Comparison of ENCODE assay signal across 9 cellular contexts in genomic region chr6:26331809-26332226, GRCh38. TPM values are rescaled to one million over a fixed set of nuclear protein-coding genes. Genes with fewer than 3 reads are reported as not detected.
DNase-seq lines count a peak whose midpoint lies in the region; ATAC-seq, FAIRE-seq and TF ChIP-seq lines count a peak whose summit lies in the region.
"Had no signal": no experiment of that assay in that cellular context is flagged by ENCODE, and none has a peak within 500 bp of the region (broad histone marks: within the 10 kb centered on the region; RNA-seq: fewer than 3 reads in every experiment).

No MANE protein-coding gene starts in this region.

- FAIRE-seq in endothelial cell of umbilical vein (lab: Jason Lieb, UNC) = no peak
- FAIRE-seq in kidney (lab: Jason Lieb, UNC) = no peak

- dilution Hi-C loops in endothelial cell of umbilical vein (cut with MboI; ENCODE audit: extremely low pct_ligation_motif_present, low sequenced_read_pairs) = loop anchor here (25.0 kb wide), 1 partner anchor 205 kb away; the partner anchor contains the start of gene HMGN4

- H3K9ac ChIP-seq in endothelial cell of umbilical vein (replicated peaks; ENCODE audit: extremely low read depth, insufficient read depth, low read length) (peak overlapping the region; percentile 38), kidney (ENCODE audit: low read length in 2 of 2) (no peak overlapping the region)

- H3K27ac ChIP-seq in endothelial cell of umbilical vein (ENCODE audit: insufficient read depth, low read depth, low read length) (no peak overlapping the region), kidney (ENCODE audit: low read depth in 2 of 2, low read length in 2 of 2) (no peak overlapping the region)

- DNase-seq in activated effector memory CD4-positive, alpha-beta T cell treated with anti-CD3 and anti-CD28 coated beads, Interleukin-2, amount 50 U/mL, for 16 hours = peak; percentile 76
- no peak for DNase-seq in activated effector memory CD4-positive, alpha-beta T cell treated with Interleukin-2 at 50 U/mL for 16 hours
- DNase-seq in activated B cell treated with CpG ODN at 0.5 μM for 24 hours (no peak), endothelial cell of umbilical vein (ENCODE audit: low read depth, low spot score) (no peak), NCI-H2227 treated with DMSO at 0.1 percent for 48 hours (lab: John Stamatoyannopoulos, UW) (no peak), kidney (no peak)
- DNase-seq in stimulated activated CD8-positive, alpha-beta memory T cell treated with anti-CD3 and anti-CD28 coated beads, Interleukin-4, amount 100 ng/mL, for 48 hours = peak; percentile 57
- DNase-seq: DMS153 had no signal

- POLR2A ChIA-PET in activated B cell treated with CpG ODN at 0.5 μM for 24 hours (lab: Charles Lee) = interaction anchor here (0.9 to 1.0 kb wide), 2 partner anchors 189 to 264 kb away, joined by 3 to 4 read pairs; no protein-coding TSS in a partner anchor
- POLR2A ChIA-PET in endothelial cell of umbilical vein (lab: Charles Lee) = no interaction called here

- ATAC-seq in activated B cell treated with CpG ODN at 0.5 μM for 24 hours (ENCODE audit: low read depth) = no peak
- no peak for ATAC-seq in GM21576 (IDR thresholded peaks at IDR 0.05; ENCODE audit: unreplicated experiment)

- peak overlapping the region; percentile 89 for H2AFZ ChIP-seq in endothelial cell of umbilical vein (ENCODE audit: low read depth, low read length)

- no peaks in the 10 kb centered on the region for H3K36me3 Mint-ChIP-seq in activated B cell treated with CpG ODN at 0.5 μM for 24 hours (ENCODE audit: low read depth)

- TF ChIP-seq CTCF in activated B cell treated with CpG ODN at 0.5 μM for 24 hours (IDR thresholded peaks at IDR 0.05) (no peak), endothelial cell of umbilical vein (IDR thresholded peaks at IDR 0.05; ENCODE audit: extremely low read depth in 1 of 2, insufficient read depth in 1 of 2, low read depth in 1 of 2, low read length in 2 of 2) (no peak), kidney (IDR thresholded peaks at IDR 0.05; ENCODE audit: borderline replicate concordance, extremely low read depth, insufficient read depth) (no peak)

- H3K4me3 ChIP-seq in endothelial cell of umbilical vein (replicated peaks in 1 of 3; ENCODE audit: insufficient read depth in 1 of 3, low read depth in 1 of 3, low read length in 3 of 3) = peak overlapping the region; percentile 26 to 95 (median 92)
- no peak overlapping the region for H3K4me3 ChIP-seq in kidney (ENCODE audit: low read length in 2 of 2)

- H4K20me1 ChIP-seq in endothelial cell of umbilical vein (replicated peaks; ENCODE audit: control insufficient read depth, extremely low read depth, insufficient read depth, low read length) = no peaks in the 10 kb centered on the region

- intact Hi-C loops in activated B cell treated with CpG ODN at 0.5 μM for 24 hours (cut with micrococcal nuclease) = loop anchor here (2.0 kb wide), 1 partner anchor 59 kb away; a partner anchor contains a TSS
- intact Hi-C loops in endothelial cell of umbilical vein (cut with micrococcal nuclease) = loop anchor here (1.0 to 5.0 kb wide), 3 partner anchors 157 to 760 kb away; no protein-coding TSS in a partner anchor
- intact Hi-C loops in kidney (cut with DNase I) = no loop called here

- no peak for TF ChIP-seq POLR2A in endothelial cell of umbilical vein (IDR thresholded peaks at IDR 0.05; ENCODE audit: low read depth, low read length)

- H3K4me1 Mint-ChIP-seq in activated B cell treated with CpG ODN at 0.5 μM for 24 hours = peaks cover 38% of the 10 kb centered on the region

- peaks cover 3% of the 10 kb centered on the region for H3K9me3 Mint-ChIP-seq in activated B cell treated with CpG ODN at 0.5 μM for 24 hours

- BruUV-seq in endothelial cell of umbilical vein (replicated peaks; lab: Mats Ljungman, UMichigan) = no TSS peak

- H3K4me2 ChIP-seq in endothelial cell of umbilical vein (ENCODE audit: insufficient read depth, low read length) = peak overlapping the region; percentile 98

- no peaks in the 10 kb centered on the region for H3K79me2 ChIP-seq in endothelial cell of umbilical vein (ENCODE audit: control insufficient read depth, insufficient read depth, low read length)

- H3K4me1 ChIP-seq in endothelial cell of umbilical vein (ENCODE audit: control insufficient read depth, extremely low read depth, insufficient read depth, low read length) = peaks cover 33% of the 10 kb centered on the region
- H3K4me1 ChIP-seq in kidney (ENCODE audit: control insufficient read depth in 1 of 2, insufficient read depth in 1 of 2, low read depth in 1 of 2, low read length in 2 of 2) = no peaks in the 10 kb centered on the region

- H3K4me3 Mint-ChIP-seq in activated B cell treated with CpG ODN at 0.5 μM for 24 hours = peak overlapping the region; percentile 56

- no peaks in the 10 kb centered on the region for H3K36me3 ChIP-seq in endothelial cell of umbilical vein (ENCODE audit: control insufficient read depth in 2 of 2, extremely low read depth in 1 of 2, insufficient read depth in 2 of 2, low read length in 2 of 2)
- no peaks in the 10 kb centered on the region for H3K36me3 ChIP-seq in kidney (ENCODE audit: control insufficient read depth in 1 of 2, insufficient read depth in 2 of 2, low read length in 2 of 2)

- CTCF ChIA-PET in activated B cell treated with CpG ODN at 0.5 μM for 24 hours (lab: Charles Lee) = interaction anchor here (1.1 to 3.8 kb wide), 3 partner anchors 10 to 264 kb away, joined by 3 to 16 read pairs (median 3); partner anchors contain the start of gene ABT1
- CTCF ChIA-PET in endothelial cell of umbilical vein (lab: Charles Lee) = interaction anchor here (1.2 to 3.2 kb wide), 5 partner anchors 9 to 264 kb away, joined by 4 to 28 read pairs (median 14); no protein-coding TSS in a partner anchor

- H3K27me3 Mint-ChIP-seq in activated B cell treated with CpG ODN at 0.5 μM for 24 hours = peaks cover 47% of the 10 kb centered on the region

- H3K9me1 ChIP-seq in endothelial cell of umbilical vein (replicated peaks; ENCODE audit: control insufficient read depth, extremely low read depth, insufficient read depth, low read length) = no peaks in the 10 kb centered on the region

- H3K27ac Mint-ChIP-seq in activated B cell treated with CpG ODN at 0.5 μM for 24 hours = no peak overlapping the region

- H3K9me3 ChIP-seq in endothelial cell of umbilical vein (replicated peaks; ENCODE audit: control insufficient read depth, insufficient read depth, low read length) (no peaks in the 10 kb centered on the region), kidney (ENCODE audit: control insufficient read depth in 1 of 2, low read length in 2 of 2) (peaks cover 0 to 3% of the 10 kb centered on the region in 2 donors)

- peaks cover 0 to 7% of the 10 kb centered on the region in 2 experiments for H3K27me3 ChIP-seq in endothelial cell of umbilical vein (ENCODE audit: control insufficient read depth in 2 of 2, insufficient read depth in 2 of 2, low read length in 2 of 2)

TF ChIP-seq in endothelial cell of umbilical vein, 7 proteins besides CTCF, POLR2A, EP300 and RAD21:
- TF ChIP-seq MAX (IDR thresholded peaks at IDR 0.05; ENCODE audit: insufficient read depth, insufficient read length) (no peak), EZH2 (IDR thresholded peaks at IDR 0.05; ENCODE audit: borderline replicate concordance, low read depth, low read length, severe bottlenecking) (no peak), GATA2 (IDR thresholded peaks at IDR 0.05; ENCODE audit: insufficient read depth, insufficient read length, low read depth, low read length) (no peak), MYC (IDR thresholded peaks at IDR 0.05; ENCODE audit: low read depth, low read length) (no peak), JUN (IDR thresholded peaks at IDR 0.05; ENCODE audit: borderline replicate concordance, insufficient read depth, insufficient read length, low read depth) (no peak), FOS (IDR thresholded peaks at IDR 0.05; ENCODE audit: borderline replicate concordance, insufficient read depth, low read length) (no peak), POLR2AphosphoS5 (IDR thresholded peaks at IDR 0.05; ENCODE audit: insufficient read depth, low read depth, low read length) (no peak)

RNA-seq across cellular contexts. Expression of gene BTN3A2, which starts 33.2 kb away (rescaled TPM):
- total RNA-seq in activated B cell treated with CpG ODN at 0.5 μM for 24 hours (65.3 and 81.6 TPM in 2 replicates), endothelial cell of umbilical vein (14.2 and 17.9 TPM in 2 replicates), kidney (21.5 TPM)
- polyA plus RNA-seq in endothelial cell of umbilical vein (6.4 and 8.6 TPM in 2 replicates), kidney (ENCODE audit: insufficient read depth, low read depth, low replicate concordance) (26.0 TPM)
- polyA plus RNA-seq in endothelial cell of umbilical vein (2011; cell fraction: cytosol; rRNA removed) = 12.7 and 12.9 TPM in 2 replicates
- polyA plus RNA-seq in endothelial cell of umbilical vein (2011; cell fraction: nucleus; rRNA removed) = 16.0 and 20.4 TPM in 2 replicates
- polyA plus RNA-seq in endothelial cell of umbilical vein (2012) = 10.0 and 11.5 TPM in 2 replicates
- 18.8 and 27.3 TPM in 2 replicates for polyA minus RNA-seq in endothelial cell of umbilical vein
- 8.3 TPM for polyA minus RNA-seq in endothelial cell of umbilical vein (2011; cell fraction: cytosol; rRNA and poly(A)+ RNA removed)
- polyA minus RNA-seq in endothelial cell of umbilical vein (2011; cell fraction: nucleus; rRNA and poly(A)+ RNA removed) = 7.5 and 10.5 TPM in 2 replicates

RNA-seq across cellular contexts. Expression of gene BTN2A2, which starts 51.1 kb away (rescaled TPM):
- total RNA-seq in activated B cell treated with CpG ODN at 0.5 μM for 24 hours (77.5 and 79.9 TPM in 2 replicates), endothelial cell of umbilical vein (13.2 and 18.4 TPM in 2 replicates), kidney (19.9 TPM)
- polyA plus RNA-seq in endothelial cell of umbilical vein (13.4 and 15.3 TPM in 2 replicates), kidney (ENCODE audit: insufficient read depth, low read depth, low replicate concordance) (8.9 TPM)
- 12.6 and 12.7 TPM in 2 replicates for polyA plus RNA-seq in endothelial cell of umbilical vein (2011; cell fraction: cytosol; rRNA removed)
- polyA plus RNA-seq in endothelial cell of umbilical vein (2011; cell fraction: nucleus; rRNA removed) = 44.7 and 51.3 TPM in 2 replicates
- 13.8 TPM in 2 replicates for polyA plus RNA-seq in endothelial cell of umbilical vein (2012)
- 37.5 and 40.9 TPM in 2 replicates for polyA minus RNA-seq in endothelial cell of umbilical vein
- polyA minus RNA-seq in endothelial cell of umbilical vein (2011; cell fraction: cytosol; rRNA and poly(A)+ RNA removed) = not detected
- 32.4 and 37.7 TPM in 2 replicates for polyA minus RNA-seq in endothelial cell of umbilical vein (2011; cell fraction: nucleus; rRNA and poly(A)+ RNA removed)

Comparison
In these comparisons a context has a peak if more than half of its experiments do, and no peak if none do; other contexts are left out.
1. DNase-seq: peak in activated effector memory CD4-positive, alpha-beta T cell treated with anti-CD3 and anti-CD28 coated beads, Interleukin-2, amount 50 U/mL, for 16 hours (single experiment) and stimulated activated CD8-positive, alpha-beta memory T cell treated with anti-CD3 and anti-CD28 coated beads, Interleukin-4, amount 100 ng/mL, for 48 hours (single experiment); none in activated effector memory CD4-positive, alpha-beta T cell treated with Interleukin-2 at 50 U/mL for 16 hours (single experiment), activated B cell treated with CpG ODN at 0.5 μM for 24 hours (single experiment), endothelial cell of umbilical vein (single experiment), NCI-H2227 treated with DMSO at 0.1 percent for 48 hours (single experiment) and kidney (single experiment).
2. H3K4me3 ChIP-seq: peak in endothelial cell of umbilical vein (3 of 3); none in kidney (0 of 2).